In genomic region chr5:161547573-161548471, GRCh38 we compare ENCODE assay signal across 8 cellular contexts. TPM values are rescaled to one million over a fixed set of nuclear protein-coding genes. Genes with fewer than 3 reads are reported as not detected.
DNase-seq lines count a peak whose midpoint lies in the region; TF ChIP-seq lines count a peak whose summit lies in the region.

No MANE protein-coding gene starts in this region.

- 2% methylated on average over 58 of the region's 73 CpGs for WGBS in smooth muscle cell (ENCODE audit: low lambda C conversion rate)

- peak; percentile 47 to 73 for DNase-seq in NCI-H524 (lab: John Stamatoyannopoulos, UW)
- no peak for DNase-seq in NCI-H524 treated with DMSO at 0.1 percent for 48 hours (lab: John Stamatoyannopoulos, UW)
- peak; percentile 14 for DNase-seq in SW480 (ENCODE audit: low spot score)
- DNase-seq in smooth muscle cell (lab: John Stamatoyannopoulos, UW; ENCODE audit: unreplicated experiment): no peak
- DNase-seq in DMS153 (lab: John Stamatoyannopoulos, UW): no peak
- no peak for DNase-seq in SJCRH30
- no peak for DNase-seq in RKO (ENCODE audit: low spot score)

- H3K4me1 ChIP-seq in iPS-15b (ENCODE audit: control insufficient read depth, insufficient read depth, low read length) (peaks cover 13% of the 10 kb centered on the region), smooth muscle cell (ENCODE audit: low read depth) (no peaks in the 10 kb centered on the region), SJCRH30 (no peaks in the 10 kb centered on the region)

- H3K27ac ChIP-seq in smooth muscle cell (ENCODE audit: low read depth): no peak overlapping the region
- H3K27ac ChIP-seq in SJCRH30: no peak overlapping the region

- H3K9ac ChIP-seq in iPS-15b (ENCODE audit: low read depth, low read length): peak overlapping the region; percentile 8
- H3K9ac ChIP-seq in smooth muscle cell (ENCODE audit: low read depth): no peak overlapping the region

- peak overlapping the region; percentile 99 for H3K4me2 ChIP-seq in smooth muscle cell

- H3K9me3 ChIP-seq in iPS-15b (ENCODE audit: control insufficient read depth, insufficient read depth, low read length): no peaks in the 10 kb centered on the region
- no peaks in the 10 kb centered on the region for H3K9me3 ChIP-seq in smooth muscle cell (replicated peaks; ENCODE audit: low read depth)
- H3K9me3 ChIP-seq in SJCRH30 (replicated peaks): no peaks in the 10 kb centered on the region

- peak overlapping the region; percentile 93 for H2AFZ ChIP-seq in smooth muscle cell (ENCODE audit: low read depth)

- H3K4me3 ChIP-seq in iPS-15b (ENCODE audit: low read depth, low read length): peak overlapping the region; percentile 71
- H3K4me3 ChIP-seq in smooth muscle cell: peak overlapping the region; percentile 80
- no peak overlapping the region for H3K4me3 ChIP-seq in SJCRH30

- TF ChIP-seq CTCF in smooth muscle cell (IDR thresholded peaks at IDR 0.05; ENCODE audit: borderline replicate concordance, insufficient read depth, poor library complexity, severe bottlenecking): no peak

- H3K36me3 ChIP-seq in iPS-15b (ENCODE audit: control insufficient read depth, insufficient read depth, low read length): no peaks in the 10 kb centered on the region
- no peaks in the 10 kb centered on the region for H3K36me3 ChIP-seq in smooth muscle cell (ENCODE audit: low read depth)
- no peaks in the 10 kb centered on the region for H3K36me3 ChIP-seq in SJCRH30

- H3K27me3 ChIP-seq in iPS-15b (ENCODE audit: control insufficient read depth, insufficient read depth, low read length) (peaks cover 67% of the 10 kb centered on the region), smooth muscle cell (ENCODE audit: low read depth) (peaks cover 41% of the 10 kb centered on the region), SJCRH30 (no peaks in the 10 kb centered on the region; the same call in 1 of the 2 replicates)

- no peaks in the 10 kb centered on the region for H4K20me1 ChIP-seq in smooth muscle cell (ENCODE audit: low read depth)

- no peaks in the 10 kb centered on the region for H3K79me2 ChIP-seq in smooth muscle cell (ENCODE audit: low read depth)

- no peaks in the 10 kb centered on the region for H3F3A ChIP-seq in smooth muscle cell (ENCODE audit: low read depth)

RNA-seq across cellular contexts. Expression of gene GABRB2, which starts 1.3 kb away (rescaled TPM):
- total RNA-seq in smooth muscle cell: 3.5 and 8.9 TPM in 2 replicates
- polyA plus RNA-seq in smooth muscle cell: 0.52 and 1.2 TPM in 2 replicates
- not detected in 2 replicates for total RNA-seq in SJCRH30 (2014; rRNA removed; shearing (Covaris generic))

Comparison
In these comparisons a context has a peak if more than half of its experiments do, and no peak if none do; other contexts are left out.
1. DNase-seq: peak in NCI-H524 (2 of 2) and SW480 (single experiment); none in NCI-H524 treated with DMSO at 0.1 percent for 48 hours (single experiment), smooth muscle cell (single experiment), DMS153 (single experiment), SJCRH30 (0 of 2) and RKO (single experiment).